ENCODE assay signal across 27 cellular contexts in genomic region chr1:182200025-182200814, GRCh38.
DNase-seq lines count a peak whose midpoint lies in the region; ATAC-seq and TF ChIP-seq lines count a peak whose summit lies in the region.
"Had no signal": no experiment of that assay in that cellular context is flagged by ENCODE, and none has a peak within 500 bp of the region (broad histone marks: within the 10 kb centered on the region; RNA-seq: fewer than 3 reads in every experiment).

No MANE protein-coding gene starts in this region.

- H4K8ac ChIP-seq in IMR-90 (ENCODE audit: low read depth in 2 of 2, low read length in 2 of 2) = no peak overlapping the region

- no peak overlapping the region for H2AK9ac ChIP-seq in IMR-90 (replicated peaks; ENCODE audit: low read depth, low read length, poor library complexity)

- H3K9me3 ChIP-seq in IMR-90 (ENCODE audit: control insufficient read depth, insufficient read depth, low read length) (no peaks in the 10 kb centered on the region), hepatocyte (ENCODE audit: low read depth) (no peaks in the 10 kb centered on the region)
- H3K9me3 ChIP-seq: ascending aorta, gastrocnemius medialis, HAP-1, left ventricle myocardium inferior, ovary, SJCRH30 had no signal

- 67% methylated on average over 1 of the region's 4 CpGs; no CpG with 5 or more reads in 1 of the 2 experiments for WGBS in IMR-90 (ENCODE audit: extremely low coverage in 2 of 2, insufficient read length in 1 of 2), 2 experiments
- WGBS in hepatocyte (ENCODE audit: low lambda C conversion rate, missing lambda C conversion rate) = 53% methylated on average over 4 of the region's 4 CpGs

- H2BK5ac ChIP-seq in IMR-90 (ENCODE audit: low read depth, low read length, poor library complexity, severe bottlenecking) = no peak overlapping the region

- CTCF ChIA-PET in IMR-90 (lab: Yijun Ruan, JAX) = no interaction called here

- no peaks in the 10 kb centered on the region for H3K79me2 ChIP-seq in hepatocyte

- H2BK120ac ChIP-seq in IMR-90 (ENCODE audit: low read depth, low read length) = no peak overlapping the region

- no peak overlapping the region for H3K4me3 ChIP-seq in IMR-90 (ENCODE audit: insufficient read depth, low read depth, low read length)
- no peak overlapping the region for H3K4me3 ChIP-seq in hepatocyte
- H3K4me3 ChIP-seq: ascending aorta, gastrocnemius medialis, HAP-1, left ventricle myocardium inferior, ovary, SJCRH30 had no signal

- H3K14ac ChIP-seq in IMR-90 (replicated peaks; ENCODE audit: low read depth, low read length) = no peak overlapping the region

- no peak overlapping the region for H2AFZ ChIP-seq in IMR-90 (replicated peaks; ENCODE audit: low read length, poor library complexity)
- H2AFZ ChIP-seq in hepatocyte = no peak overlapping the region

- POLR2A ChIA-PET in IMR-90 (lab: Charles Lee; ENCODE audit: unreplicated experiment) = no interaction called here

- H3K4me1 ChIP-seq in IMR-90 (ENCODE audit: control insufficient read depth, insufficient read depth, low read length) (no peaks in the 10 kb centered on the region), hepatocyte (ENCODE audit: insufficient read depth) (peaks cover 31% of the 10 kb centered on the region)
- H3K4me1 ChIP-seq: HAP-1 had no signal

- TF ChIP-seq CTCF in IMR-90 (conservative IDR thresholded peaks at IDR 0.05; ENCODE audit: low read depth, low read length) = no peak
- TF ChIP-seq CTCF in hepatocyte (IDR thresholded peaks at IDR 0.05; ENCODE audit: poor library complexity) = no peak

- no peak overlapping the region for H3K56ac ChIP-seq in IMR-90 (ENCODE audit: extremely low read depth, insufficient read depth, low read length)

- H3K4me2 ChIP-seq in IMR-90 (ENCODE audit: low read depth, low read length) (no peak overlapping the region), hepatocyte (peak overlapping the region; percentile 15)

- no peak overlapping the region for H2BK20ac ChIP-seq in IMR-90 (ENCODE audit: low read depth, low read length)

- H3K27ac ChIP-seq in IMR-90 (ENCODE audit: insufficient read depth, low read length) (no peak overlapping the region), hepatocyte (peak overlapping the region; percentile 73)
- H3K27ac ChIP-seq: ascending aorta, left ventricle myocardium inferior, ovary, SJCRH30 had no signal

- DNase-seq in IMR-90 (no peak), OCI-M1 (lab: John Stamatoyannopoulos, UW) (peak; percentile 93), hepatocyte (ENCODE audit: low spot score) (peak; percentile 42), renal cortical epithelial cell (ENCODE audit: low read depth) (peak; percentile 38), T-helper 2 cell (no peak), NCI-H526 (lab: John Stamatoyannopoulos, UW) (no peak), Ammon's horn (ENCODE audit: low spot score) (no peak)
- DNase-seq: activated gamma-delta T cell; activated naive CD8-positive, alpha-beta T cell treated with anti-CD3 and anti-CD28 coated beads, Interleukin-2, amount 10 ng/mL, durations not matched to agents 7 days and 5 days; activated T-cell treated with anti-CD3 and anti-CD28 coated beads for 4 hours; C1 segment of cervical spinal cord; COR-L47; DND-41; gastrocnemius medialis; left ventricle myocardium inferior; NCI-H1092 treated with DMSO at 0.1 percent for 48 hours; NCI-H187 treated with DMSO at 0.1 percent for 48 hours; NCI-H524 treated with DMSO at 0.1 percent for 48 hours; ovary; right cardiac atrium; SJCRH30; stimulated activated CD4-positive, alpha-beta T cell treated with anti-CD3 and anti-CD28 coated beads, Interleukin-12 subunit alpha, Interleukin-12 subunit beta, amount 100 ng/mL, for 4 hours; stimulated activated CD4-positive, alpha-beta T cell treated with anti-CD3 and anti-CD28 coated beads, Interleukin-4, amount 100 ng/mL, for 1 hour had no signal

- H3K4ac ChIP-seq in IMR-90 (ENCODE audit: low read depth, low read length) = no peak overlapping the region

- dilution Hi-C loops in IMR-90 (cut with HindIII; ENCODE audit: low sequenced_read_pairs, unreplicated experiment) = no loop called here

- H3K18ac ChIP-seq in IMR-90 (ENCODE audit: low read depth, low read length) = no peak overlapping the region

- H3K27me3 ChIP-seq in IMR-90 (ENCODE audit: control insufficient read depth, insufficient read depth, low read length) (no peaks in the 10 kb centered on the region), hepatocyte (no peaks in the 10 kb centered on the region)
- H3K27me3 ChIP-seq: ascending aorta, gastrocnemius medialis, ovary, SJCRH30 had no signal

- no peaks in the 10 kb centered on the region for H3K9me1 ChIP-seq in IMR-90 (ENCODE audit: insufficient read depth, low read length)

- H3K9me2 ChIP-seq in hepatocyte (replicated peaks; ENCODE audit: insufficient read depth) = no peaks in the 10 kb centered on the region

- no peak overlapping the region for H3K23ac ChIP-seq in IMR-90 (ENCODE audit: low read depth, low read length)

- no peak overlapping the region for H4K91ac ChIP-seq in IMR-90 (ENCODE audit: insufficient read depth, low read depth, low read length)

- no peak for TF ChIP-seq POLR2A in IMR-90 (IDR thresholded peaks at IDR 0.05; ENCODE audit: low read depth, low read length)

- H4K20me1 ChIP-seq in IMR-90 (ENCODE audit: insufficient read depth, low read length) (no peaks in the 10 kb centered on the region), hepatocyte (ENCODE audit: insufficient read depth, poor library complexity, severe bottlenecking) (no peaks in the 10 kb centered on the region)

- ATAC-seq in IMR-90 (ENCODE audit: low read depth) (no peak), GM21515 (IDR thresholded peaks at IDR 0.05; ENCODE audit: unreplicated experiment) (no peak)
- ATAC-seq: gastrocnemius medialis; natural killer cell treated with Interleukin-12 subunit alpha and Interleukin-12 subunit beta and Interleukin-15 and Interleukin-18, amount 100 ng/mL, for 72 hours; right cardiac atrium had no signal

- no TSS peak for BruUV-seq in IMR-90 (replicated peaks; lab: Mats Ljungman, UMichigan)

- no peak overlapping the region for H2BK15ac ChIP-seq in IMR-90 (ENCODE audit: low read depth, low read length)

- H3K79me1 ChIP-seq in IMR-90 (ENCODE audit: low read depth in 1 of 2, low read length in 2 of 2) = no peaks in the 10 kb centered on the region

- H3K9ac ChIP-seq in IMR-90 (ENCODE audit: low read depth, low read length) = no peak overlapping the region

- no peak for TF ChIP-seq RAD21 in IMR-90 (IDR thresholded peaks at IDR 0.05; ENCODE audit: low read length)

- no peak overlapping the region for H4K5ac ChIP-seq in IMR-90 (ENCODE audit: low read depth, low read length)

- H3K36me3 ChIP-seq in IMR-90 (ENCODE audit: control insufficient read depth, insufficient read depth, low read length) (no peaks in the 10 kb centered on the region), hepatocyte (replicated peaks; ENCODE audit: insufficient read depth, low read depth) (no peaks in the 10 kb centered on the region)
- H3K36me3 ChIP-seq: ascending aorta, gastrocnemius medialis, HAP-1, left ventricle myocardium inferior, ovary, SJCRH30 had no signal

- intact Hi-C loops in IMR-90 (cut with micrococcal nuclease) = no loop called here

- no peak overlapping the region for H2AK5ac ChIP-seq in IMR-90 (ENCODE audit: low read depth, low read length)

- in situ Hi-C loops in IMR-90 (cut with MboI; ENCODE audit: low sequenced_read_pairs) = no loop called here

TF ChIP-seq in IMR-90, 13 proteins besides CTCF, POLR2A, EP300 and RAD21:
- no peak for TF ChIP-seq RFX5 (IDR thresholded peaks at IDR 0.05; ENCODE audit: low read depth, low read length)
- TF ChIP-seq CEBPB (IDR thresholded peaks at IDR 0.05; ENCODE audit: low read depth, low read length) = peak; percentile 33; the same call in 1 of the 2 replicates
- no peak for TF ChIP-seq MXI1 (IDR thresholded peaks at IDR 0.05; ENCODE audit: borderline replicate concordance, low read depth, low read length)

Comparison
In these comparisons a context has a peak if more than half of its experiments do, and no peak if none do; other contexts are left out.
1. DNase-seq: peak in OCI-M1 (single experiment), hepatocyte (single experiment) and renal cortical epithelial cell (single experiment); none in IMR-90 (single experiment), T-helper 2 cell (0 of 5), NCI-H526 (0 of 2) and Ammon's horn (single experiment).